37 cellular contexts compared by ENCODE assay signal in the genomic region with DNA sequence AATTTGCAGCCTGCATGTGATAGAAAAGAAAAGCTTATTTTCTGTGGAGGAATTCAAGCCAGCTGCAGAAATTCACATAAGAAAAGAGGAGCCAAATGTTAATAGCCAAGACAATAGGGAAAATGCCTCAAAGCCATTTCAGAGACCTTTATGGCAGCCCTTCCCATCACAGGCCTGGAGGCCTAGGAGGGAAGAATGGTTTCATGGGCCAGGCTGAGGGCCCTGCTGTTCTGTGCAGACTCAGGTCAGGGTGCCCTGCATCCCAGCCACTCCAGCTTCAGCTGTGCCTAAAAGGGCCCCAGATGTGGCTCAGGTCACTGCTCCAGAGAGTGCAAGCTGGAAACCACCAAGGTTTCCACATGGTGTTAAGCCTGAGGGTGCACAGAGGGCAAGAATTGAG.
"Had no signal": no experiment of that assay in that cellular context is flagged by ENCODE, and none has a peak within 500 bp of the region (broad histone marks: within the 10 kb centered on the region; RNA-seq: fewer than 3 reads in every experiment).

No MANE protein-coding gene starts in this region.

- ATAC-seq: activated CD8-positive, alpha-beta T cell treated with anti-CD3 and anti-CD28 coated beads for 36 hours; activated naive CD4-positive, alpha-beta T cell treated with anti-CD3 and anti-CD28 coated beads, Interleukin-2, amount 50 U/mL, for 72 hours; activated T-cell treated with anti-CD3 and anti-CD28 coated beads, Interleukin-2, amount 50 U/mL, for 4 hours; activated T-cell treated with anti-CD3 and anti-CD28 coated beads, Interleukin-2, amount 50 U/mL, for 72 hours; activated T-helper 17 cell treated with anti-CD3 and anti-CD28 coated beads, Interleukin-2, amount 50 U/mL, for 72 hours; body of pancreas had no signal

- H3K27me3 ChIP-seq: adrenal gland, body of pancreas, brain microvascular endothelial cell, breast epithelium had no signal

- H3K4me1 Mint-ChIP-seq: activated B cell treated with CpG ODN at 0.5 μM for 24 hours; activated CD4-positive, alpha-beta T cell treated with anti-CD3 and anti-CD28 coated beads, Interleukin-2, amount 10 ng/mL, durations not matched to agents 24 days and 14 days; activated naive CD8-positive, alpha-beta T cell treated with anti-CD3 and anti-CD28 coated beads for 36 hours; activated T-helper 17 cell treated with anti-CD3 and anti-CD28 coated beads, Interleukin-2, amount 50 U/mL, for 72 hours had no signal

- FAIRE-seq: astrocyte, TTC549 had no signal

- H3K4me3 Mint-ChIP-seq: activated B cell treated with CpG ODN at 0.5 μM for 24 hours; activated CD4-positive, alpha-beta memory T cell treated with anti-CD3 and anti-CD28 coated beads for 36 hours; activated CD4-positive, alpha-beta T cell treated with anti-CD3 and anti-CD28 coated beads, Interleukin-2, amount 10 ng/mL, durations not matched to agents 24 days and 14 days; activated CD8-positive, alpha-beta T cell treated with anti-CD3 and anti-CD28 coated beads for 36 hours; activated naive CD4-positive, alpha-beta T cell treated with anti-CD3 and anti-CD28 coated beads for 36 hours; activated naive CD8-positive, alpha-beta T cell treated with anti-CD3 and anti-CD28 coated beads for 36 hours; activated T-cell treated with anti-CD3 and anti-CD28 coated beads, Interleukin-2, amount 50 U/mL, for 4 hours; activated T-cell treated with anti-CD3 and anti-CD28 coated beads, Interleukin-2, amount 50 U/mL, for 72 hours; activated T-helper 1 cell treated with anti-CD3 and anti-CD28 coated beads, Interleukin-12 subunit alpha, Interleukin-12 subunit beta, Interleukin-2, Interleukin-4 antibody, amounts not matched to agents 30 ng/mL and 10 ng/mL and 1 ng/mL, durations not matched to agents 14 hours and 24 hours and 36 hours; activated T-helper 17 cell treated with anti-CD3 and anti-CD28 coated beads, Interleukin-2, amount 50 U/mL, for 72 hours; T-helper 1 cell treated with Interleukin-12 subunit alpha and Interleukin-12 subunit beta and Interleukin-4 antibody, amounts not matched to agents 30 μg/mL and 1 μg/mL, for 36 hours; T-helper 2 cell treated with Interferon-gamma antibody and Interleukin-4, amounts not matched to agents 5 μg/mL and 100 μg/mL, for 36 hours had no signal

- H3K36me3 Mint-ChIP-seq: activated CD4-positive, alpha-beta memory T cell treated with anti-CD3 and anti-CD28 coated beads for 36 hours had no signal

- H3K27ac Mint-ChIP-seq: activated B cell treated with CpG ODN at 0.5 μM for 24 hours; activated CD4-positive, alpha-beta memory T cell treated with anti-CD3 and anti-CD28 coated beads for 36 hours; activated CD4-positive, alpha-beta T cell treated with anti-CD3 and anti-CD28 coated beads, Interleukin-2, amount 10 ng/mL, durations not matched to agents 24 days and 14 days; activated CD8-positive, alpha-beta T cell treated with anti-CD3 and anti-CD28 coated beads for 36 hours; activated naive CD4-positive, alpha-beta T cell treated with anti-CD3 and anti-CD28 coated beads for 36 hours; activated naive CD4-positive, alpha-beta T cell treated with anti-CD3 and anti-CD28 coated beads, Interleukin-2, amount 50 U/mL, for 72 hours; activated naive CD8-positive, alpha-beta T cell treated with anti-CD3 and anti-CD28 coated beads for 36 hours; activated T-cell treated with anti-CD3 and anti-CD28 coated beads, Interleukin-2, amount 50 U/mL, for 72 hours; activated T-helper 1 cell treated with anti-CD3 and anti-CD28 coated beads, Interleukin-12 subunit alpha, Interleukin-12 subunit beta, Interleukin-2, Interleukin-4 antibody, amounts not matched to agents 30 ng/mL and 10 ng/mL and 1 ng/mL, durations not matched to agents 14 hours and 24 hours and 36 hours; activated T-helper 17 cell treated with anti-CD3 and anti-CD28 coated beads, Interleukin-2, amount 50 U/mL, for 72 hours; T-helper 1 cell treated with Interleukin-12 subunit alpha and Interleukin-12 subunit beta and Interleukin-4 antibody, amounts not matched to agents 30 μg/mL and 1 μg/mL, for 36 hours; T-helper 2 cell treated with Interferon-gamma antibody and Interleukin-4, amounts not matched to agents 5 μg/mL and 100 μg/mL, for 36 hours had no signal

- H3K9me3 ChIP-seq: adrenal gland, body of pancreas had no signal

- H3K9me3 Mint-ChIP-seq: activated CD8-positive, alpha-beta T cell treated with anti-CD3 and anti-CD28 coated beads for 36 hours; activated T-cell treated with anti-CD3 and anti-CD28 coated beads, Interleukin-2, amount 50 U/mL, for 4 hours; activated T-helper 17 cell treated with anti-CD3 and anti-CD28 coated beads, Interleukin-2, amount 50 U/mL, for 72 hours had no signal

- H3K36me3 ChIP-seq: adrenal gland, brain microvascular endothelial cell, breast epithelium had no signal

- H3K4me3 ChIP-seq: adrenal gland, body of pancreas, breast epithelium had no signal

- H3K4me1 ChIP-seq: adrenal gland, body of pancreas, breast epithelium had no signal

- H3K27me3 Mint-ChIP-seq: activated naive CD8-positive, alpha-beta T cell treated with anti-CD3 and anti-CD28 coated beads for 36 hours had no signal

- DNase-seq: activated B cell treated with CpG ODN at 0.5 μM for 24 hours; activated CD4-positive, alpha-beta memory T cell treated with anti-CD3 and anti-CD28 coated beads for 36 hours; activated CD4-positive, alpha-beta T cell treated with anti-CD3 and anti-CD28 coated beads for 4 hours; activated CD4-positive, alpha-beta T cell treated with anti-CD3 and anti-CD28 coated beads, Interleukin-2, amount 10 ng/mL, durations not matched to agents 24 days and 14 days; activated CD4-positive, alpha-beta T cell treated with anti-CD3 and anti-CD28 coated beads, Interleukin-2, amount 50 U/mL, for 1 hour; activated CD4-positive, alpha-beta T cell treated with anti-CD3 and anti-CD28 coated beads, Interleukin-2, amount 50 U/mL, for 4 hours; activated CD4-positive, CD25-positive, alpha-beta regulatory T cell treated with anti-CD3 and anti-CD28 coated beads, Interleukin-2, amount 50 U/mL, for 72 hours; activated CD8-positive, alpha-beta memory T cell treated with anti-CD3 and anti-CD28 coated beads, Interleukin-2, amount 50 U/mL, for 4 hours; activated CD8-positive, alpha-beta T cell treated with anti-CD3 and anti-CD28 coated beads for 36 hours; activated effector memory CD4-positive, alpha-beta T cell treated with anti-CD3 and anti-CD28 coated beads, Interleukin-2, amount 50 U/mL, for 16 hours; activated gamma-delta T cell treated with Interleukin-2 at 50 U/mL for 16 hours; activated naive CD4-positive, alpha-beta T cell; activated naive CD4-positive, alpha-beta T cell treated with anti-CD3 and anti-CD28 coated beads for 36 hours; activated naive CD4-positive, alpha-beta T cell treated with anti-CD3 and anti-CD28 coated beads, Interleukin-2, amount 50 U/mL, for 16 hours; activated naive CD8-positive, alpha-beta T cell treated with anti-CD3 and anti-CD28 coated beads for 36 hours; activated T-cell treated with anti-CD3 and anti-CD28 coated beads for 4 hours; activated T-cell treated with anti-CD3 and anti-CD28 coated beads, Interleukin-2, amount 50 U/mL, for 1 hour; activated T-cell treated with anti-CD3 and anti-CD28 coated beads, Interleukin-2, amount 50 U/mL, for 4 hours; activated T-cell treated with anti-CD3 and anti-CD28 coated beads, Interleukin-2, amount 50 U/mL, for 72 hours; adrenal gland; amniotic stem cell; aorta; body of pancreas; brain microvascular endothelial cell; central memory CD4-positive, alpha-beta T cell; T-helper 1 cell; T-helper 2 cell; T-helper 9 cell had no signal

- H3K27ac ChIP-seq: adrenal gland, body of pancreas, brain microvascular endothelial cell, breast epithelium, VCaP had no signal
